Comparison of ENCODE assay signal across 28 cellular contexts in genomic region chr10:17307149-17307548, GRCh38.
"Had no signal": no experiment of that assay in that cellular context is flagged by ENCODE, and none has a peak within 500 bp of the region (broad histone marks: within the 10 kb centered on the region; RNA-seq: fewer than 3 reads in every experiment).

No MANE protein-coding gene starts in this region.

- H3K36me3 ChIP-seq: stomach, suprapubic skin, thoracic aorta, thyroid gland, tibial artery, tibial nerve, transverse colon, upper lobe of left lung, upper lobe of right lung, uterus, vagina had no signal

- H3K36me3 Mint-ChIP-seq: stimulated activated effector memory CD8-positive, alpha-beta T cell treated with anti-CD3 and anti-CD28 coated beads, Interleukin-12 subunit alpha, Interleukin-12 subunit beta, amount 100 ng/mL, for 72 hours; stimulated activated memory B cell treated with anti-CD40 and anti-IgM and Interleukin-4, amounts not matched to agents 10 μg/mL and 1 μg/mL and 100 μg/mL, for 72 hours; stimulated activated naive B cell treated with anti-CD40 and anti-IgM and Interleukin-4, amounts not matched to agents 10 μg/mL and 1 μg/mL and 100 μg/mL, for 72 hours; type B pancreatic cell had no signal

- H3K4me1 Mint-ChIP-seq: stimulated activated effector memory CD8-positive, alpha-beta T cell treated with anti-CD3 and anti-CD28 coated beads, Interleukin-12 subunit alpha, Interleukin-12 subunit beta, amount 100 ng/mL, for 72 hours; stimulated activated memory B cell treated with anti-CD40 and anti-IgM and Interleukin-4, amounts not matched to agents 10 μg/mL and 1 μg/mL and 100 μg/mL, for 72 hours; stimulated activated naive B cell treated with anti-CD40 and anti-IgM and Interleukin-4, amounts not matched to agents 10 μg/mL and 1 μg/mL and 100 μg/mL, for 72 hours had no signal

- H3K4me3 ChIP-seq: stomach, suprapubic skin, testis, thoracic aorta, thyroid gland, tibial artery, tibial nerve, transverse colon, upper lobe of left lung, upper lobe of right lung, uterus, vagina had no signal

- H3K27me3 Mint-ChIP-seq: type B pancreatic cell had no signal

- FAIRE-seq: urothelium cell line had no signal

- H3K27me3 ChIP-seq: suprapubic skin, testis, thyroid gland, tibial artery, tibial nerve, transverse colon, upper lobe of left lung, upper lobe of right lung, uterus, vagina had no signal

- H3K9me3 ChIP-seq: stomach, suprapubic skin, testis, thoracic aorta, thyroid gland, tibial artery, tibial nerve, transverse colon, upper lobe of left lung, upper lobe of right lung, uterus, vagina had no signal

- DNase-seq: stimulated activated CD4-positive, alpha-beta T cell treated with anti-CD3 and anti-CD28 coated beads, Interleukin-2, amount 100 ng/mL, for 48 hours; stimulated activated CD4-positive, alpha-beta T cell treated with anti-CD3 and anti-CD28 coated beads, Interleukin-4, amount 100 ng/mL, for 1 hour; stimulated activated CD4-positive, alpha-beta T cell treated with anti-CD3 and anti-CD28 coated beads, Interleukin-4, amount 100 ng/mL, for 24 hours; stimulated activated CD4-positive, alpha-beta T cell treated with anti-CD3 and anti-CD28 coated beads, Interleukin-4, amount 100 ng/mL, for 4 hours; stimulated activated CD8-positive, alpha-beta memory T cell treated with anti-CD3 and anti-CD28 coated beads, Interleukin-4, amount 100 ng/mL, for 48 hours; stimulated activated naive B cell treated with anti-CD40 and anti-IgM and Interleukin-4, amounts not matched to agents 10 μg/mL and 1 μg/mL and 100 μg/mL, for 72 hours; stimulated activated naive CD4-positive, alpha-beta T cell; stimulated activated naive CD4-positive, alpha-beta T cell treated with Interleukin-2 at 50 U/mL for 16 hours; stimulated activated naive CD8-positive, alpha-beta T cell treated with anti-CD3 and anti-CD28 coated beads, Interleukin-15, amount 100 ng/mL, for 72 hours; stimulated activated naive CD8-positive, alpha-beta T cell treated with anti-CD3 and anti-CD28 coated beads, Interleukin-15, Interleukin-2, amounts not matched to agents 100 U/mL and 50 U/mL, for 24 hours; stomach; substantia nigra; testis; thyroid gland; tibial artery; transverse colon; upper lobe of left lung; upper lobe of right lung; uterus had no signal

- H3K27ac Mint-ChIP-seq: stimulated activated effector memory CD8-positive, alpha-beta T cell treated with anti-CD3 and anti-CD28 coated beads, Interleukin-12 subunit alpha, Interleukin-12 subunit beta, amount 100 ng/mL, for 72 hours; stimulated activated memory B cell treated with anti-CD40 and anti-IgM and Interleukin-4, amounts not matched to agents 10 μg/mL and 1 μg/mL and 100 μg/mL, for 72 hours; stimulated activated naive B cell treated with anti-CD40 and anti-IgM and Interleukin-4, amounts not matched to agents 10 μg/mL and 1 μg/mL and 100 μg/mL, for 72 hours; stimulated activated naive CD8-positive, alpha-beta T cell treated with anti-CD3 and anti-CD28 coated beads, Interleukin-15, amount 100 ng/mL, for 72 hours; stimulated activated naive CD8-positive, alpha-beta T cell treated with anti-CD3 and anti-CD28 coated beads, Interleukin-15, Interleukin-2, amounts not matched to agents 100 ng/mL and 50 ng/mL, for 24 hours; type B pancreatic cell had no signal

- H3K4me1 ChIP-seq: stomach, suprapubic skin, testis, thyroid gland, tibial artery, tibial nerve, transverse colon, upper lobe of left lung, upper lobe of right lung, uterus, vagina had no signal

- H3K27ac ChIP-seq: stomach, suprapubic skin, testis, thoracic aorta, thyroid gland, tibial artery, tibial nerve, transverse colon, upper lobe of left lung, upper lobe of right lung, uterus, vagina had no signal

- H3K9me3 Mint-ChIP-seq: stimulated activated effector memory CD8-positive, alpha-beta T cell treated with anti-CD3 and anti-CD28 coated beads, Interleukin-12 subunit alpha, Interleukin-12 subunit beta, amount 100 ng/mL, for 72 hours; stimulated activated memory B cell treated with anti-CD40 and anti-IgM and Interleukin-4, amounts not matched to agents 10 μg/mL and 1 μg/mL and 100 μg/mL, for 72 hours; stimulated activated naive B cell treated with anti-CD40 and anti-IgM and Interleukin-4, amounts not matched to agents 10 μg/mL and 1 μg/mL and 100 μg/mL, for 72 hours; stimulated activated naive CD8-positive, alpha-beta T cell treated with anti-CD3 and anti-CD28 coated beads, Interleukin-15, Interleukin-2, amounts not matched to agents 100 ng/mL and 50 ng/mL, for 24 hours; type B pancreatic cell had no signal

- H3K4me3 Mint-ChIP-seq: stimulated activated effector memory CD8-positive, alpha-beta T cell treated with anti-CD3 and anti-CD28 coated beads, Interleukin-12 subunit alpha, Interleukin-12 subunit beta, amount 100 ng/mL, for 72 hours; stimulated activated memory B cell treated with anti-CD40 and anti-IgM and Interleukin-4, amounts not matched to agents 10 μg/mL and 1 μg/mL and 100 μg/mL, for 72 hours; stimulated activated naive B cell treated with anti-CD40 and anti-IgM and Interleukin-4, amounts not matched to agents 10 μg/mL and 1 μg/mL and 100 μg/mL, for 72 hours; stimulated activated naive CD8-positive, alpha-beta T cell treated with anti-CD3 and anti-CD28 coated beads, Interleukin-15, amount 100 ng/mL, for 72 hours; stimulated activated naive CD8-positive, alpha-beta T cell treated with anti-CD3 and anti-CD28 coated beads, Interleukin-15, Interleukin-2, amounts not matched to agents 100 ng/mL and 50 ng/mL, for 24 hours; type B pancreatic cell had no signal

- ATAC-seq: stimulated activated effector memory CD8-positive, alpha-beta T cell treated with anti-CD3 and anti-CD28 coated beads, Interleukin-12 subunit alpha, Interleukin-12 subunit beta, amount 100 ng/mL, for 72 hours; stimulated activated memory B cell treated with anti-CD40 and anti-IgM and Interleukin-4, amounts not matched to agents 10 μg/mL and 1 μg/mL and 100 μg/mL, for 72 hours; stimulated activated naive B cell treated with anti-CD40 and anti-IgM and Interleukin-4, amounts not matched to agents 10 μg/mL and 1 μg/mL and 100 μg/mL, for 72 hours; stimulated activated naive CD8-positive, alpha-beta T cell treated with anti-CD3 and anti-CD28 coated beads, Interleukin-15, amount 100 ng/mL, for 72 hours; stimulated activated naive CD8-positive, alpha-beta T cell treated with anti-CD3 and anti-CD28 coated beads, Interleukin-15, Interleukin-2, amounts not matched to agents 100 U/mL and 50 U/mL, for 24 hours; upper lobe of right lung had no signal
